8 cellular contexts compared by ENCODE assay signal in the genomic region with DNA sequence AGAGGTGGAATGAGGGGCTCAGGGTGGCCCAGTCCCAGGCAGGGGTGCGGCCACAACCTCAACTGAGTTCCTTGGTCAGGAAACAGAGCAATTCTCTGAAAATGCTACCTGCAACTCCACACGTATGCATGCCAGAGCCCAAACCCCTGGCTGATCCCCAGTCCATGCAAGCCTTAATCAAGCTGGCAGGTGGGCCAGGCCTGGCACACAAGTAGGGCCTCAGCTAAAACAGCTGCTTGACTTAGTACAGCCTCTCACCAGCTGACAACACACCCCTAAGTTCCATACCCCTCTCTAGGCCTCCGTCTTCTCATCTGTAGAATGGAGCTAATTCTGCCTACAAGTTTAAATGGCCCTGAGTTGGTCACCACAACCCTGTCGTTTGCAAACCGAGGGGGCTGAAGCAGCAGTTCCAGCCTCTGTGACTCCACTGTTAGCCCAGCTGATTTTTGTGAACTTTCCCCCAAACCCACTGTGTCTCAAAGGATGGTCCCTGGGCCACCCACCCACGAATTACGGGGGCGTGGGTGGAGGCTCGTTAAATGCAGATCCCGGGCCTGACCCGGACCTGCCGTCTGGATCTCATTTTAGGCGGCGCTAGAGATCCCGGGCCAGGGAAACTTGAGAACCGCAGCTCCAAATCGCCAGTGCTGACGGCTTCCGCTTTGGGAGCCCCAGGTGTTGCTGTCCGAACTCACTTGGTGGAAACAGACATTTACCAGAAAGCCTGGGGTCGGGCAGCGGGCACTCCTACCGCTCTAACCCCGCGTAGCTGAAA. TPM values are rescaled to one million over a fixed set of nuclear protein-coding genes. Genes with fewer than 3 reads are reported as not detected.
DNase-seq lines count a peak whose midpoint lies in the region; ATAC-seq and TF ChIP-seq lines count a peak whose summit lies in the region.

No MANE protein-coding gene starts in this region.

- RAD21 ChIA-PET in HCT116 (lab: Charles Lee; ENCODE audit: low non-redundant PET in 1 of 2, low total read pairs in 2 of 2, uncharacterized antibody in 2 of 2, unreplicated experiment in 2 of 2): no interaction called here

- H3K4me3 ChIP-seq in HCT116 (replicated peaks in 1 of 2; ENCODE audit: low read depth in 1 of 2, low read length in 2 of 2) (peak overlapping the region; percentile 45 to 72), epithelial cell of esophagus (ENCODE audit: low read length) (peak overlapping the region; percentile 46), mesodermal cell (ENCODE audit: extremely low read depth, insufficient read depth, low read length, poor library complexity, severe bottlenecking) (peak overlapping the region; percentile 50), tibial nerve (peak overlapping the region; percentile 61 to 66 (median 63))

- H3K9me3 ChIP-seq in HCT116 (ENCODE audit: control insufficient read depth in 1 of 2, insufficient read depth in 1 of 2, low read depth in 1 of 2, low read length in 2 of 2) (no peaks in the 10 kb centered on the region), mesodermal cell (ENCODE audit: control insufficient read depth, low read length) (no peaks in the 10 kb centered on the region), tibial nerve (no peaks in the 10 kb centered on the region)

- peak overlapping the region; percentile 83 for H3K27ac ChIP-seq in HCT116 (ENCODE audit: low read depth, low read length)
- H3K27ac ChIP-seq in RWPE1: no peak overlapping the region
- no peak overlapping the region for H3K27ac ChIP-seq in mesodermal cell (ENCODE audit: low read depth, low read length, severe bottlenecking)
- H3K27ac ChIP-seq in tibial nerve: peak overlapping the region; percentile 72 to 92 (median 78)

- TF ChIP-seq POLR2A in HCT116 (IDR thresholded peaks at IDR 0.05; ENCODE audit: borderline replicate concordance, extremely low read depth, insufficient read depth, insufficient read length) (no peak), tibial nerve (IDR thresholded peaks at IDR 0.05) (no peak)

- TSS peak; percentile 52 for BruUV-seq in HCT116 (replicated peaks; lab: Mats Ljungman, UMichigan)

- TF ChIP-seq CTCF in GM10248 (IDR thresholded peaks at IDR 0.05; ENCODE audit: control extremely low read depth, extremely low read depth, low read depth, missing control alignments): peak; percentile 3
- TF ChIP-seq CTCF in HCT116 (IDR thresholded peaks at IDR 0.05 in 2 of 3, conservative IDR thresholded peaks at IDR 0.05 in 1 of 3; ENCODE audit: borderline replicate concordance in 1 of 3, insufficient read depth in 1 of 3, low read depth in 2 of 3, low read length in 2 of 3): peak in 2 of 3 experiments; percentile 44 to 59; a peak in 4 of 6 replicates
- peak; percentile 16; the same call in 1 of the 2 replicates for TF ChIP-seq CTCF in RWPE1 (conservative IDR thresholded peaks at IDR 0.05; ENCODE audit: low read depth)
- peak; percentile 35 for TF ChIP-seq CTCF in epithelial cell of esophagus (IDR thresholded peaks at IDR 0.05; ENCODE audit: insufficient read depth, low read depth, low read length, missing control alignments)
- peak in 3 of 5 experiments; percentile 17 to 25 (median 20) for TF ChIP-seq CTCF in tibial nerve (IDR thresholded peaks at IDR 0.05)

- H3K9ac ChIP-seq in HCT116 (ENCODE audit: low read length): peak overlapping the region; percentile 83

- peak overlapping the region; percentile 87 for H3K4me2 ChIP-seq in HCT116 (ENCODE audit: low read length)

- H3K36me3 ChIP-seq in HCT116 (ENCODE audit: control insufficient read depth in 1 of 2, insufficient read depth in 2 of 2, low read length in 2 of 2) (no peaks in the 10 kb centered on the region), mesodermal cell (ENCODE audit: control insufficient read depth, insufficient read depth, low read length) (no peaks in the 10 kb centered on the region), tibial nerve (no peaks in the 10 kb centered on the region)

- WGBS in mesodermal cell (ENCODE audit: insufficient coverage in 2 of 2), 2 experiments: 19% methylated on average over 25 of the region's 25 CpGs
- 20 to 21% methylated on average over 23 to 24 of the region's 25 CpGs for WGBS in tibial nerve, 2 donors

- POLR2A ChIA-PET in GM10248 (lab: Yijun Ruan, JAX) (no interaction called here), HCT116 (lab: Charles Lee) (interaction anchor here (1.0 to 1.7 kb wide), 2 partner anchors 16 to 47 kb away, joined by 4 read pairs; a partner anchor contains a TSS), RWPE1 (lab: Yijun Ruan, JAX; ENCODE audit: low non-redundant PET) (no interaction called here)

- intact Hi-C loops in HCT116 (cut with micrococcal nuclease): no loop called here

- H3K79me2 ChIP-seq in HCT116 (ENCODE audit: insufficient read depth, low read length): peaks cover 6% of the 10 kb centered on the region; the same call in 1 of the 2 replicates

- H3K9me2 ChIP-seq in HCT116 (ENCODE audit: insufficient read depth): no peaks in the 10 kb centered on the region

- CTCF ChIA-PET in GM10248 (lab: Yijun Ruan, JAX): interaction anchor here (0.6 to 2.0 kb wide), 5 partner anchors 8 to 22 kb away, joined by 3 to 11 read pairs (median 3); no protein-coding TSS in a partner anchor
- CTCF ChIA-PET in HCT116 (lab: Charles Lee): no interaction called here
- CTCF ChIA-PET in RWPE1 (lab: Yijun Ruan, JAX): interaction anchor here (0.8 kb wide), 1 partner anchor 16 kb away, joined by 3 read pairs; no protein-coding TSS in a partner anchor

- TF ChIP-seq EP300 in tibial nerve (IDR thresholded peaks at IDR 0.05): no peak

- H3K4me1 ChIP-seq in HCT116 (ENCODE audit: control insufficient read depth in 1 of 2, insufficient read depth in 2 of 2, low read length in 2 of 2) (peaks cover 39 to 51% of the 10 kb centered on the region in 2 experiments), mesodermal cell (ENCODE audit: control insufficient read depth, insufficient read depth, low read length, poor library complexity, severe bottlenecking) (no peaks in the 10 kb centered on the region), tibial nerve (peaks cover 0 to 36% (median 15%) of the 10 kb centered on the region in 4 donors)

- H3K27me3 ChIP-seq in HCT116 (ENCODE audit: insufficient read depth, low read length) (no peaks in the 10 kb centered on the region), tibial nerve (peaks cover 0 to 32% of the 10 kb centered on the region in 2 donors)

- H2AFZ ChIP-seq in HCT116 (ENCODE audit: low read depth, low read length, poor library complexity, severe bottlenecking): peak overlapping the region; percentile 56

- no peak for TF ChIP-seq RAD21 in HCT116 (IDR thresholded peaks at IDR 0.05; ENCODE audit: low read depth)

- ATAC-seq in HCT116 (peak; percentile 66), GM21825 (IDR thresholded peaks at IDR 0.05; ENCODE audit: unreplicated experiment) (no peak)

- no peaks in the 10 kb centered on the region for H4K20me1 ChIP-seq in HCT116 (ENCODE audit: insufficient read depth)

- DNase-seq in GM10248 (ENCODE audit: extremely low spot score) (peak; percentile 64), HCT116 (ENCODE audit: low read depth, low spot score) (peak; percentile 49), RWPE1 (ENCODE audit: low spot score) (peak; percentile 34), epithelial cell of esophagus (ENCODE audit: low read depth) (peak; percentile 43), tibial nerve (ENCODE audit: low spot score in 2 of 2) (peak; percentile 34 to 36), NCI-H446 treated with DMSO at 0.1 percent for 48 hours (lab: John Stamatoyannopoulos, UW) (no peak)

TF ChIP-seq in HCT116, 20 proteins besides CTCF, POLR2A, EP300 and RAD21:
- peak; percentile 51 for TF ChIP-seq POLR2AphosphoS5 (IDR thresholded peaks at IDR 0.05; ENCODE audit: low read depth, low read length)
- peak; percentile 92 for TF ChIP-seq EGR1 (IDR thresholded peaks at IDR 0.05; ENCODE audit: low read depth)
- no peak for TF ChIP-seq TCF7L2 (IDR thresholded peaks at IDR 0.05; ENCODE audit: borderline replicate concordance, extremely low read depth, insufficient read depth, insufficient read length)
TF ChIP-seq in HCT116: peak in this region for 2.

RNA-seq across cellular contexts. Expression of a gene that starts 0.9 kb away (rescaled TPM):
- total RNA-seq in HCT116 (2021; ENCODE audit: unreplicated experiment): 10.8 TPM
- polyA plus RNA-seq in HCT116 (2012): 2.4 and 2.6 TPM in 2 replicates
- polyA plus RNA-seq in mesodermal cell (2013, experiment 1 of 2): 1.1 TPM
- 0.81 TPM for polyA plus RNA-seq in mesodermal cell (2013, experiment 2 of 2)
- 10 to 100 TPM in 2 of 4 donors, 1 to 10 TPM in 2; 2.8 to 15.9 (median 9.7) TPM for total RNA-seq in tibial nerve

RNA-seq across cellular contexts. Expression of a gene that starts 1.1 kb away (rescaled TPM):
- total RNA-seq in HCT116 (2021; ENCODE audit: unreplicated experiment) (8.3 TPM), tibial nerve (1 to 10 TPM; 3.3 to 7.1 (median 5.0) TPM)
- 5.0 and 7.3 TPM in 2 replicates for polyA plus RNA-seq in HCT116 (2012)
- 1.2 TPM for polyA plus RNA-seq in mesodermal cell (2013, experiment 1 of 2)
- 0.71 TPM for polyA plus RNA-seq in mesodermal cell (2013, experiment 2 of 2)

RNA-seq across cellular contexts. Expression of a gene that starts 36.7 kb away (rescaled TPM):
- total RNA-seq in HCT116 (2021; ENCODE audit: unreplicated experiment) (25.5 TPM), tibial nerve (10 to 100 TPM; 14.0 to 40.0 (median 27.2) TPM)
- polyA plus RNA-seq in HCT116 (2012): 16.8 and 17.4 TPM in 2 replicates
- polyA plus RNA-seq in mesodermal cell (2013, experiment 1 of 2): 40.4 TPM
- polyA plus RNA-seq in mesodermal cell (2013, experiment 2 of 2): 34.1 TPM

RNA-seq across cellular contexts. Expression of a gene that starts 46.4 kb away (rescaled TPM):
- total RNA-seq in HCT116 (2021; ENCODE audit: unreplicated experiment): 35.1 TPM
- 33.9 and 46.8 TPM in 2 replicates for polyA plus RNA-seq in HCT116 (2012)
- 90.8 TPM for polyA plus RNA-seq in mesodermal cell (2013, experiment 1 of 2)
- 83.7 TPM for polyA plus RNA-seq in mesodermal cell (2013, experiment 2 of 2)
- total RNA-seq in tibial nerve: 10 to 100 TPM; 39.8 to 54.3 (median 49.2) TPM

Comparison
In these comparisons a context has a peak if more than half of its experiments do, and no peak if none do; other contexts are left out.
1. H3K27ac ChIP-seq: peak in HCT116 (single experiment) and tibial nerve (4 of 4); none in RWPE1 (single experiment) and mesodermal cell (single experiment).
2. Peak in every context shown above with its lines, with median percentiles within 50 percentile points of each other: CTCF ChIP-seq and H3K4me3 ChIP-seq.